In genomic region chr5:171673840-171674239, GRCh38 we compare ENCODE assay signal across 22 cellular contexts.
A peak's percentile ranks its signal among the peaks of the same experiment; 100 is the strongest.
DNase-seq lines count a peak whose midpoint lies in the region; ATAC-seq, FAIRE-seq and TF ChIP-seq lines count a peak whose summit lies in the region.
"Had no signal": no experiment of that assay in that cellular context is flagged by ENCODE, and none has a peak within 500 bp of the region (broad histone marks: within the 10 kb centered on the region; RNA-seq: fewer than 3 reads in every experiment).

No MANE protein-coding gene starts in this region.

- no peaks in the 10 kb centered on the region for H3K36me3 Mint-ChIP-seq in nephron (ENCODE audit: low read depth)
- H3K36me3 Mint-ChIP-seq: CD8-positive, alpha-beta T cell had no signal

- intact Hi-C loops in K562 (cut with micrococcal nuclease) (no loop called here), esophagus muscularis mucosa (cut with DNase I) (no loop called here)

- in situ Hi-C loops in K562 (cut with MboI), result no loop called here

- H3K27me3 ChIP-seq in K562 (ENCODE audit: control insufficient read depth in 2 of 2, insufficient read depth in 2 of 2, low read length in 2 of 2) (peaks cover 0 to 8% of the 10 kb centered on the region in 2 experiments; a peak in 2 of 5 replicates), esophagus muscularis mucosa (peaks cover 0 to 10% (median 0%) of the 10 kb centered on the region in 4 donors)
- H3K27me3 ChIP-seq: BLaER1 treated with 17β-estradiol and CSF1 and Interleukin-3, amounts not matched to agents 10 nM and 100 nM had no signal

- no peak for ATAC-seq in K562
- ATAC-seq in HG03460 (IDR thresholded peaks at IDR 0.05; ENCODE audit: unreplicated experiment), result no peak
- ATAC-seq: A549; CD8-positive, alpha-beta T cell had no signal

- H3K4me3 ChIP-seq in HEK293 (ENCODE audit: low read depth, low read length) (no peak overlapping the region), K562 (no peak overlapping the region), esophagus muscularis mucosa (no peak overlapping the region)
- H3K4me3 ChIP-seq: A549; BLaER1 treated with 17β-estradiol and CSF1 and Interleukin-3, amounts not matched to agents 10 nM and 100 nM had no signal

- H3K4me1 ChIP-seq in HEK293 (ENCODE audit: control insufficient read depth, insufficient read depth, low read length), result no peaks in the 10 kb centered on the region
- H3K4me1 ChIP-seq in K562 (replicated peaks in 1 of 2; ENCODE audit: control insufficient read depth in 2 of 2, insufficient read depth in 2 of 2, low read length in 2 of 2), result no peaks in the 10 kb centered on the region
- peaks cover 0 to 8% (median 0%) of the 10 kb centered on the region in 4 donors for H3K4me1 ChIP-seq in esophagus muscularis mucosa
- H3K4me1 ChIP-seq: A549; BLaER1 treated with 17β-estradiol and CSF1 and Interleukin-3, amounts not matched to agents 10 nM and 100 nM; Caco-2 had no signal

- H3K36me3 ChIP-seq in HEK293 (ENCODE audit: control insufficient read depth in 2 of 2, insufficient read depth in 1 of 2, low read length in 2 of 2), result no peaks in the 10 kb centered on the region
- no peaks in the 10 kb centered on the region for H3K36me3 ChIP-seq in K562 (ENCODE audit: control insufficient read depth, insufficient read depth, low read length)
- no peaks in the 10 kb centered on the region for H3K36me3 ChIP-seq in esophagus muscularis mucosa
- H3K36me3 ChIP-seq: BLaER1 treated with 17β-estradiol and CSF1 and Interleukin-3, amounts not matched to agents 10 nM and 100 nM had no signal

- TF ChIP-seq EP300 in K562 (IDR thresholded peaks at IDR 0.05; ENCODE audit: low read length) (no peak), esophagus muscularis mucosa (IDR thresholded peaks at IDR 0.05) (no peak)

- CTCF ChIA-PET in HEK293 (lab: Yijun Ruan, JAX), result interaction anchor here (0.6 kb wide), 1 partner anchor 258 kb away, joined by 3 read pairs; no protein-coding TSS in a partner anchor
- CTCF ChIA-PET in K562 (lab: Yijun Ruan, JAX; ENCODE audit: low intra/inter-chr PET ratio), result no interaction called here

- peaks cover 5% of the 10 kb centered on the region for H3K9me3 Mint-ChIP-seq in nephron
- H3K9me3 Mint-ChIP-seq: CD4-positive, alpha-beta T cell; CD8-positive, alpha-beta T cell had no signal

- peak overlapping the region in 2 of 3 experiments; percentile 31 to 36 for H3K27ac Mint-ChIP-seq in nephron
- H3K27ac Mint-ChIP-seq: B cell; CD4-positive, alpha-beta T cell; CD8-positive, alpha-beta T cell had no signal

- DNase-seq in K562 (ENCODE audit: extremely low read depth in 1 of 4, low spot score in 3 of 4) (no peak), NCI-H1105 treated with DMSO at 0.1 percent for 48 hours (lab: John Stamatoyannopoulos, UW) (no peak), esophagus muscularis mucosa (ENCODE audit: extremely low spot score) (no peak)
- DNase-seq: AML-193; Caco-2; Calu3; CD4-positive, alpha-beta T cell; CD8-positive, alpha-beta T cell; DMS79 treated with DMSO at 0.1 percent for 48 hours; GF-D8 had no signal

- H3K9me3 ChIP-seq in HEK293 (ENCODE audit: control insufficient read depth, insufficient read depth, low read depth, low read length) (no peaks in the 10 kb centered on the region), K562 (replicated peaks; ENCODE audit: control insufficient read depth, insufficient read depth, low read depth, low read length) (no peaks in the 10 kb centered on the region), esophagus muscularis mucosa (peaks cover 0 to 13% (median 3%) of the 10 kb centered on the region in 4 donors)
- H3K9me3 ChIP-seq: Caco-2 had no signal

- peaks cover 49% of the 10 kb centered on the region for H3K4me1 Mint-ChIP-seq in nephron
- H3K4me1 Mint-ChIP-seq: B cell had no signal

- no peaks in the 10 kb centered on the region for H4K20me1 ChIP-seq in K562 (replicated peaks; ENCODE audit: control insufficient read depth, insufficient read depth, low read length)
- H4K20me1 ChIP-seq: BLaER1 treated with 17β-estradiol and CSF1 and Interleukin-3, amounts not matched to agents 10 nM and 100 nM had no signal

- no peak for TF ChIP-seq RAD21 in K562 (CRISPR knock-in tag; conservative IDR thresholded peaks at IDR 0.05 in 1 of 2, IDR thresholded peaks at IDR 0.05 in 1 of 2)

- TF ChIP-seq CTCF in HEK293 (tag by site-specific recombination; IDR thresholded peaks at IDR 0.05) (no peak), K562 (IDR thresholded peaks at IDR 0.05 in 2 of 3, conservative IDR thresholded peaks at IDR 0.05 in 1 of 3; ENCODE audit: insufficient read depth in 2 of 3, low read depth in 1 of 3, low read length in 3 of 3) (no peak), nephron (IDR thresholded peaks at IDR 0.05; ENCODE audit: unreplicated experiment in 3 of 3) (no peak), esophagus muscularis mucosa (IDR thresholded peaks at IDR 0.05) (no peak)

- no peak overlapping the region for H3K4me2 ChIP-seq in K562 (ENCODE audit: insufficient read depth, low read length)
- H3K4me2 ChIP-seq: A549; BLaER1 treated with 17β-estradiol and CSF1 and Interleukin-3, amounts not matched to agents 10 nM and 100 nM had no signal

- H3K27ac ChIP-seq in HEK293 (ENCODE audit: extremely low read depth, low read depth, low read length) (no peak overlapping the region), K562 (ENCODE audit: extremely low read depth, low read depth, low read length) (no peak overlapping the region), esophagus muscularis mucosa (replicated peaks in 1 of 4) (no peak overlapping the region)
- H3K27ac ChIP-seq: 22Rv1; A549; BLaER1 treated with 17β-estradiol and CSF1 and Interleukin-3, amounts not matched to agents 10 nM and 100 nM; C4-2B had no signal

- no peak for FAIRE-seq in K562 (lab: Jason Lieb, UNC)
- FAIRE-seq: A549, D721Med, G401.6, GM12891, GM19239 had no signal

- TF ChIP-seq POLR2A in K562 (conservative IDR thresholded peaks at IDR 0.05) (no peak), esophagus muscularis mucosa (IDR thresholded peaks at IDR 0.05; ENCODE audit: low read depth) (no peak)

- H3K79me2 ChIP-seq in K562 (ENCODE audit: control insufficient read depth, insufficient read depth, low read length), result no peaks in the 10 kb centered on the region

- no peak overlapping the region for H3K9ac ChIP-seq in K562 (ENCODE audit: insufficient read depth in 1 of 2, low read depth in 2 of 2, low read length in 2 of 2)
- H3K9ac ChIP-seq: BLaER1 treated with 17β-estradiol and CSF1 and Interleukin-3, amounts not matched to agents 10 nM and 100 nM had no signal

- peaks cover 5% of the 10 kb centered on the region for H3K27me3 Mint-ChIP-seq in nephron (ENCODE audit: low read depth)

- H2AFZ ChIP-seq in K562 (ENCODE audit: low read depth, low read length), result no peak overlapping the region

- no TSS peak for BruUV-seq in K562 (replicated peaks; lab: Mats Ljungman, UMichigan)

- no peak overlapping the region for H3K4me3 Mint-ChIP-seq in nephron
- H3K4me3 Mint-ChIP-seq: B cell; CD4-positive, alpha-beta T cell; CD8-positive, alpha-beta T cell had no signal

- no peaks in the 10 kb centered on the region for H3K9me1 ChIP-seq in K562 (ENCODE audit: control insufficient read depth, insufficient read depth, low read length)

- POLR2A ChIA-PET in HEK293 (lab: Yijun Ruan, JAX) (no interaction called here), K562 (lab: Yijun Ruan, JAX) (interaction anchor here (1.2 kb wide), 1 partner anchor 14 kb away, joined by 3 read pairs; no protein-coding TSS in a partner anchor)

TF ChIP-seq in HEK293, 187 proteins besides CTCF, POLR2A, EP300 and RAD21 (continues in another document):
- TF ChIP-seq TRIM28 (IDR thresholded peaks at IDR 0.05; ENCODE audit: borderline replicate concordance, low read length) (0 out of 2 replicates have a peak, but pooled peaks have one; percentile 28), SETDB1 (IDR thresholded peaks at IDR 0.05; ENCODE audit: insufficient read length, low read length) (peak; percentile 62)

TF ChIP-seq in K562, 482 proteins besides CTCF, POLR2A, EP300 and RAD21:
- TF ChIP-seq SMAD1 (IDR thresholded peaks at IDR 0.05; ENCODE audit: low read depth, low read length, partially characterized antibody), result no peak
- TF ChIP-seq CEBPG (CRISPR knock-in tag; IDR thresholded peaks at IDR 0.05), result no peak
- TF ChIP-seq CEBPG (tag; conservative IDR thresholded peaks at IDR 0.05 in 1 of 2, IDR thresholded peaks at IDR 0.05 in 1 of 2), result no peak
- peak; percentile 89 for TF ChIP-seq RBM25 (IDR thresholded peaks at IDR 0.05; ENCODE audit: low read depth, low read length, severe bottlenecking)
TF ChIP-seq in K562: peak in this region for 1.

Comparison
In these comparisons a context has a peak if more than half of its experiments do, and no peak if none do; other contexts are left out.
1. Of the 44 proteins assayed by ChIP-seq in both K562 and HEK293: peak only in K562: none; only in HEK293: SETDB1 and TRIM28; in both: none; in neither: 42.